Comparison of ENCODE assay signal across 12 cellular contexts in genomic region chr2:48991415-48992131, GRCh38.
DNase-seq lines count a peak whose midpoint lies in the region; ATAC-seq lines count a peak whose summit lies in the region.
"Had no signal": no experiment of that assay in that cellular context is flagged by ENCODE, and none has a peak within 500 bp of the region (broad histone marks: within the 10 kb centered on the region; RNA-seq: fewer than 3 reads in every experiment).

No MANE protein-coding gene starts in this region.

- DNase-seq in NOMO-1 treated with DMSO at 0.1 percent for 48 hours (lab: John Stamatoyannopoulos, UW; ENCODE audit: unreplicated experiment) (peak; percentile 86), cerebellar nuclear complex (lab: John Stamatoyannopoulos, UW) (no peak), epidermal melanocyte (ENCODE audit: insufficient read length, low spot score) (no peak), NCI-H1417 treated with DMSO at 0.1 percent for 48 hours (lab: John Stamatoyannopoulos, UW) (no peak), NCI-H2029 treated with DMSO at 0.1 percent for 48 hours (lab: John Stamatoyannopoulos, UW) (no peak)
- DNase-seq: H9, stomach, T-helper 9 cell had no signal

- ATAC-seq in GM18868 (IDR thresholded peaks at IDR 0.05; ENCODE audit: unreplicated experiment) = peak; percentile 65
- peak; percentile 46 for ATAC-seq in GM21515 (IDR thresholded peaks at IDR 0.05; ENCODE audit: unreplicated experiment)
- ATAC-seq in HG02973 (IDR thresholded peaks at IDR 0.05; ENCODE audit: unreplicated experiment) = peak; percentile 58
- ATAC-seq: activated T-helper 17 cell treated with anti-CD3 and anti-CD28 coated beads, Interleukin-2, amount 50 U/mL, for 72 hours had no signal
